ENCODE assay signal across 16 cellular contexts in the genomic region with DNA sequence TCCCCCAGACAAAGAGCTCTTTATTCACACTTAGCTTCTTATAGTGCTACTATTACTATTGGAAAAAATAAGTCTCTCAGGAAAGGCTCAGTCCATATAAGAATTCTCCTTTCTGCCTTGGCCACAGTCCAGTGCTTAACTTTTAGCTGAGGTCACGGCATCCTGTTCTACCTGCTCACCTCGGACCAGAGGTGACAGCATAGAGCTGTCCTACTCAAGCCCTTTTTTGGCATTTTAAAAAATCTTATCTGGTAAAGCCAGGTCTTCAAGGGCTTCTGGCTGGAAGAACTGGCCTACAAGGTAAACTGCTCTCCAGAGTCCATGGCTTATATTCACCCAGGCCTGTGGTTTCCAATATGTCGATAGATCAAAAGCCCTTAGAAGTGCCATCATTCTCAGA.
A peak's percentile ranks its signal among the peaks of the same experiment; 100 is the strongest.
DNase-seq lines count a peak whose midpoint lies in the region; ATAC-seq and TF ChIP-seq lines count a peak whose summit lies in the region.
"Had no signal": no experiment of that assay in that cellular context is flagged by ENCODE, and none has a peak within 500 bp of the region (broad histone marks: within the 10 kb centered on the region; RNA-seq: fewer than 3 reads in every experiment).

No MANE protein-coding gene starts in this region.

- peak; percentile 20 for ATAC-seq in body of pancreas
- no peak for ATAC-seq in HG02623 (IDR thresholded peaks at IDR 0.05; ENCODE audit: unreplicated experiment)
- ATAC-seq: CD8-positive, alpha-beta T cell; SK-N-SH treated with all-trans-retinoic acid at 6 μM for 48 hours; T-cell had no signal

- TF ChIP-seq CTCF in body of pancreas (IDR thresholded peaks at IDR 0.05) (no peak), suprapubic skin (IDR thresholded peaks at IDR 0.05) (no peak)

- H3K9me2 ChIP-seq in Karpas-422 (replicated peaks; ENCODE audit: insufficient read depth, low read length), result no peaks in the 10 kb centered on the region

- H2BK5ac ChIP-seq in mesenchymal stem cell (ENCODE audit: low read depth, low read length, poor library complexity, severe bottlenecking), result no peak overlapping the region

- no peak for TF ChIP-seq EP300 in suprapubic skin (IDR thresholded peaks at IDR 0.05)

- no peak overlapping the region for H3K4ac ChIP-seq in mesenchymal stem cell (ENCODE audit: low read depth in 1 of 2, low read length in 2 of 2)

- H4K20me1 ChIP-seq in Karpas-422 (ENCODE audit: insufficient read depth, low read depth, low read length), result no peaks in the 10 kb centered on the region
- H4K20me1 ChIP-seq: BLaER1 treated with 17β-estradiol and CSF1 and Interleukin-3, amounts not matched to agents 10 nM and 100 nM had no signal

- peak; percentile 46 for DNase-seq in NCI-H748 (lab: John Stamatoyannopoulos, UW; ENCODE audit: unreplicated experiment)
- DNase-seq in NCI-H748 treated with DMSO at 0.1 percent for 48 hours (lab: John Stamatoyannopoulos, UW), result no peak
- DNase-seq in Karpas-422, result no peak
- peak in 2 of 4 donors; percentile 9 to 29 for DNase-seq in body of pancreas
- no peak for DNase-seq in suprapubic skin (ENCODE audit: low spot score in 2 of 2)
- no peak for DNase-seq in mesenchymal stem cell
- DNase-seq: CD8-positive, alpha-beta T cell; DMS79; KG1; NCI-H1436 treated with DMSO at 0.1 percent for 48 hours; NCI-H2227 treated with DMSO at 0.1 percent for 48 hours; SIG-M5; T-cell had no signal

- H3K4me2 ChIP-seq in Karpas-422 (ENCODE audit: low read depth, low read length, poor library complexity, severe bottlenecking) (peak overlapping the region; percentile 79), mesenchymal stem cell (ENCODE audit: low read length, poor library complexity, severe bottlenecking) (no peak overlapping the region)
- H3K4me2 ChIP-seq: BLaER1 treated with 17β-estradiol and CSF1 and Interleukin-3, amounts not matched to agents 10 nM and 100 nM had no signal

- H2AFZ ChIP-seq in Karpas-422 (ENCODE audit: low read length) (peak overlapping the region; percentile 41), mesenchymal stem cell (ENCODE audit: low read depth, low read length) (no peak overlapping the region)

- H3K9me3 ChIP-seq in Karpas-422 (ENCODE audit: low read length), result no peaks in the 10 kb centered on the region
- H3K9me3 ChIP-seq in body of pancreas, result no peaks in the 10 kb centered on the region
- no peaks in the 10 kb centered on the region for H3K9me3 ChIP-seq in suprapubic skin
- H3K9me3 ChIP-seq in mesenchymal stem cell (ENCODE audit: control insufficient read depth, low read length), result no peaks in the 10 kb centered on the region

- H3K14ac ChIP-seq in mesenchymal stem cell (ENCODE audit: low read length in 2 of 2), result no peak overlapping the region

- no peak overlapping the region for H2BK15ac ChIP-seq in mesenchymal stem cell (ENCODE audit: low read depth, poor library complexity, severe bottlenecking)

- peak overlapping the region; percentile 92 for H3K27ac ChIP-seq in Karpas-422 (ENCODE audit: low read length)
- H3K27ac ChIP-seq in body of pancreas, result peak overlapping the region in 3 of 4 donors; percentile 66 to 78 (median 78)
- H3K27ac ChIP-seq in suprapubic skin, result peak overlapping the region; percentile 7
- no peak overlapping the region for H3K27ac ChIP-seq in mesenchymal stem cell (ENCODE audit: low read length, poor library complexity, severe bottlenecking)
- H3K27ac ChIP-seq: BLaER1 treated with 17β-estradiol and CSF1 and Interleukin-3, amounts not matched to agents 10 nM and 100 nM had no signal

- no peak overlapping the region for H3K23ac ChIP-seq in mesenchymal stem cell (ENCODE audit: low read length in 2 of 2)

- 21 to 37% methylated on average over 3 of the region's 3 CpGs for WGBS in body of pancreas, 2 donors
- WGBS in suprapubic skin, result 80% methylated on average over 3 of the region's 3 CpGs
- 89% methylated on average over 3 of the region's 3 CpGs for WGBS in mesenchymal stem cell

- no peaks in the 10 kb centered on the region for H3K79me1 ChIP-seq in mesenchymal stem cell (replicated peaks; ENCODE audit: low read length, poor library complexity, severe bottlenecking)

- intact Hi-C loops in body of pancreas (cut with DNase I), result no loop called here

- H3K27me3 ChIP-seq in Karpas-422 (ENCODE audit: low read length) (no peaks in the 10 kb centered on the region), body of pancreas (no peaks in the 10 kb centered on the region), suprapubic skin (no peaks in the 10 kb centered on the region), mesenchymal stem cell (ENCODE audit: control insufficient read depth in 1 of 2, insufficient read depth in 1 of 2, low read length in 2 of 2) (no peaks in the 10 kb centered on the region)
- H3K27me3 ChIP-seq: BLaER1 treated with 17β-estradiol and CSF1 and Interleukin-3, amounts not matched to agents 10 nM and 100 nM had no signal

- no peak overlapping the region for H4K8ac ChIP-seq in mesenchymal stem cell (ENCODE audit: low read length)

- H3K9ac ChIP-seq in Karpas-422 (ENCODE audit: low read length) (peak overlapping the region; percentile 40), mesenchymal stem cell (ENCODE audit: low read length) (no peak overlapping the region)
- H3K9ac ChIP-seq: BLaER1 treated with 17β-estradiol and CSF1 and Interleukin-3, amounts not matched to agents 10 nM and 100 nM had no signal

- no peak overlapping the region for H3K4me3 ChIP-seq in Karpas-422 (ENCODE audit: low read length)
- no peak overlapping the region for H3K4me3 ChIP-seq in body of pancreas
- no peak overlapping the region for H3K4me3 ChIP-seq in suprapubic skin
- no peak overlapping the region for H3K4me3 ChIP-seq in mesenchymal stem cell (ENCODE audit: insufficient read depth in 1 of 2, low read depth in 1 of 2, low read length in 2 of 2)
- H3K4me3 ChIP-seq: BLaER1 treated with 17β-estradiol and CSF1 and Interleukin-3, amounts not matched to agents 10 nM and 100 nM had no signal

- H2AK5ac ChIP-seq in mesenchymal stem cell (ENCODE audit: low read length, severe bottlenecking), result no peak overlapping the region

- H3K36me3 ChIP-seq in Karpas-422 (ENCODE audit: insufficient read depth, low read length) (no peaks in the 10 kb centered on the region), body of pancreas (replicated peaks in 1 of 2; ENCODE audit: insufficient read depth in 1 of 2, low read depth in 2 of 2) (no peaks in the 10 kb centered on the region), suprapubic skin (no peaks in the 10 kb centered on the region), mesenchymal stem cell (ENCODE audit: control insufficient read depth in 1 of 2, insufficient read depth in 2 of 2, low read depth in 1 of 2, low read length in 2 of 2) (no peaks in the 10 kb centered on the region)
- H3K36me3 ChIP-seq: BLaER1 treated with 17β-estradiol and CSF1 and Interleukin-3, amounts not matched to agents 10 nM and 100 nM had no signal

- no peak overlapping the region for H3K18ac ChIP-seq in mesenchymal stem cell (ENCODE audit: low read depth in 1 of 2, low read length in 2 of 2)

- H2BK120ac ChIP-seq in mesenchymal stem cell (ENCODE audit: low read depth, low read length), result no peak overlapping the region

- no peak overlapping the region for H4K91ac ChIP-seq in mesenchymal stem cell (ENCODE audit: low read length)

- TF ChIP-seq POLR2A in body of pancreas (IDR thresholded peaks at IDR 0.05), result no peak
- no peak for TF ChIP-seq POLR2A in suprapubic skin (IDR thresholded peaks at IDR 0.05)

- no peak overlapping the region for H2BK12ac ChIP-seq in mesenchymal stem cell (ENCODE audit: low read length in 2 of 2)

- H3K79me2 ChIP-seq in Karpas-422 (ENCODE audit: low read length), result no peaks in the 10 kb centered on the region

- H3K4me1 ChIP-seq in Karpas-422 (ENCODE audit: low read length) (peaks cover 91% of the 10 kb centered on the region), body of pancreas (peaks cover 70% of the 10 kb centered on the region), suprapubic skin (peaks cover 10% of the 10 kb centered on the region), mesenchymal stem cell (ENCODE audit: control insufficient read depth, insufficient read depth, low read depth, low read length) (no peaks in the 10 kb centered on the region)
